In genomic region chr2:95734976-95735890, GRCh38 we compare ENCODE assay signal across 30 cellular contexts.
A peak's percentile ranks its signal among the peaks of the same experiment; 100 is the strongest.
DNase-seq lines count a peak whose midpoint lies in the region; ATAC-seq, FAIRE-seq and TF ChIP-seq lines count a peak whose summit lies in the region.
"Had no signal": no experiment of that assay in that cellular context is flagged by ENCODE, and none has a peak within 500 bp of the region (broad histone marks: within the 10 kb centered on the region; RNA-seq: fewer than 3 reads in every experiment).

No MANE protein-coding gene starts in this region.

- H3K9ac ChIP-seq in MM.1S (ENCODE audit: low read length): no peak overlapping the region
- no peak overlapping the region for H3K9ac ChIP-seq in GM12878 (ENCODE audit: control insufficient read depth, insufficient read depth, low read length)

- peak overlapping the region; percentile 29; the same call in 1 of the 2 replicates for H2AFZ ChIP-seq in MM.1S (ENCODE audit: low read length)
- no peak overlapping the region; the same call in 1 of the 2 replicates for H2AFZ ChIP-seq in GM12878 (ENCODE audit: control insufficient read depth, low read depth, low read length)

- no peaks in the 10 kb centered on the region for H3K79me2 ChIP-seq in MM.1S (ENCODE audit: low read length)
- H3K79me2 ChIP-seq in GM12878 (ENCODE audit: control insufficient read depth, insufficient read depth, low read length): no peaks in the 10 kb centered on the region

- in situ Hi-C loops in GM12878 (cut with MboI): loop anchor here (5.0 kb wide), 1 partner anchor 333 kb away; the partner anchor contains the start of gene FAHD2A

- no peaks in the 10 kb centered on the region for H4K20me1 ChIP-seq in MM.1S (ENCODE audit: insufficient read depth, low read length)
- no peaks in the 10 kb centered on the region for H4K20me1 ChIP-seq in GM12878 (ENCODE audit: control insufficient read depth, insufficient read depth)

- ATAC-seq in GM12878: peak; percentile 76
- ATAC-seq: activated CD8-positive, alpha-beta T cell treated with anti-CD3 and anti-CD28 coated beads, Interleukin-2, amount 10 ng/mL, durations not matched to agents 7 days and 5 days; stimulated activated effector memory CD8-positive, alpha-beta T cell treated with anti-CD3 and anti-CD28 coated beads, Interleukin-12 subunit alpha, Interleukin-12 subunit beta, amount 100 ng/mL, for 72 hours; upper lobe of right lung had no signal

- 40% methylated on average over 8 of the region's 8 CpGs for WGBS in GM12878 (ENCODE audit: insufficient coverage, insufficient replicate concordance, low lambda C conversion rate, missing lambda C conversion rate)

- no peak for TF ChIP-seq CTCF in MM.1S (IDR thresholded peaks at IDR 0.05; ENCODE audit: low read length)
- TF ChIP-seq CTCF in GM12878 (IDR thresholded peaks at IDR 0.05 in 2 of 3, conservative IDR thresholded peaks at IDR 0.05 in 1 of 3; ENCODE audit: control insufficient read depth in 2 of 3, extremely low read depth in 1 of 3, insufficient read depth in 1 of 3, low read depth in 3 of 3, low read length in 3 of 3): no peak

- POLR2A ChIA-PET in GM12878 (lab: Charles Lee): no interaction called here

- no peak for TF ChIP-seq RAD21 in GM12878 (IDR thresholded peaks at IDR 0.05; ENCODE audit: insufficient read depth, low read depth, low read length)

- H3K27ac ChIP-seq in MM.1S (ENCODE audit: low read length) (no peak overlapping the region), GM12878 (ENCODE audit: control insufficient read depth, insufficient read depth) (no peak overlapping the region)
- H3K27ac ChIP-seq: ascending aorta, cardiac muscle cell, esophagus squamous epithelium, sigmoid colon, SJSA1, upper lobe of right lung had no signal

- SMC1A ChIA-PET in GM12878 (lab: Charles Lee; ENCODE audit: uncharacterized antibody, unreplicated experiment): no interaction called here

- TF ChIP-seq POLR2A in GM12892 (IDR thresholded peaks at IDR 0.05; ENCODE audit: low read depth, low read length): no peak
- no peak for TF ChIP-seq POLR2A in GM12878 (IDR thresholded peaks at IDR 0.05; ENCODE audit: low read depth, low read length)

- H3K4me2 ChIP-seq in MM.1S (ENCODE audit: low read depth, low read length) (peak overlapping the region; percentile 16; the same call in 1 of the 2 replicates), GM12878 (ENCODE audit: control insufficient read depth, insufficient read depth) (no peak overlapping the region)

- TF ChIP-seq EP300 in GM12878 (IDR thresholded peaks at IDR 0.05; ENCODE audit: borderline replicate concordance in 1 of 2, control insufficient read depth in 1 of 2, low read depth in 2 of 2, low read length in 2 of 2): no peak

- peaks cover 13% of the 10 kb centered on the region for H3K4me1 ChIP-seq in MM.1S (ENCODE audit: low read length)
- H3K4me1 ChIP-seq in GM12878 (ENCODE audit: control insufficient read depth, insufficient read depth, low read length): no peaks in the 10 kb centered on the region
- H3K4me1 ChIP-seq: ascending aorta, esophagus squamous epithelium, HAP-1, heart right ventricle, sigmoid colon, SJSA1, upper lobe of right lung had no signal

- FAIRE-seq in GM12892 (lab: Jason Lieb, UNC) (peak; percentile 53), GM12878 (lab: Jason Lieb, UNC) (no peak)
- FAIRE-seq: D721Med, RCC 7860 had no signal

- intact Hi-C loops in GM12878 (cut with micrococcal nuclease; ENCODE audit: unreplicated experiment): no loop called here

- no TSS peak for BruUV-seq in GM12878 (replicated peaks; lab: Mats Ljungman, UMichigan)

- H3K27me3 ChIP-seq in MM.1S (replicated peaks; ENCODE audit: insufficient read depth, low read length): no peaks in the 10 kb centered on the region
- no peaks in the 10 kb centered on the region; a peak in 1 of 4 replicates for H3K27me3 ChIP-seq in GM12878 (replicated peaks in 1 of 2; ENCODE audit: control insufficient read depth in 2 of 2, insufficient read depth in 2 of 2, low read length in 1 of 2)
- H3K27me3 ChIP-seq: ascending aorta, cardiac muscle cell, upper lobe of right lung had no signal

- CTCF ChIA-PET in GM12878 (lab: Yijun Ruan, JAX): interaction anchor here (1.0 kb wide), 1 partner anchor 346 kb away, joined by 3 read pairs; no protein-coding TSS in a partner anchor

- DNase-seq in GM12892 (ENCODE audit: insufficient read length) (no peak), MM.1S (no peak), GM12878 (ENCODE audit: low read depth, low spot score) (no peak), pons (ENCODE audit: low spot score) (peak; percentile 74), cerebellar nuclear complex (lab: John Stamatoyannopoulos, UW) (no peak), A172 (ENCODE audit: low spot score) (no peak), SW 1271 (lab: John Stamatoyannopoulos, UW) (no peak)
- DNase-seq: activated CD4-positive, alpha-beta T cell treated with anti-CD3 and anti-CD28 coated beads for 1 hour; activated CD8-positive, alpha-beta T cell treated with anti-CD3 and anti-CD28 coated beads, Interleukin-2, amount 10 ng/mL, durations not matched to agents 7 days and 5 days; activated effector memory CD4-positive, alpha-beta T cell treated with anti-CD3 and anti-CD28 coated beads, Interleukin-2, amount 50 U/mL, for 16 hours; activated naive CD8-positive, alpha-beta T cell treated with anti-CD3 and anti-CD28 coated beads for 36 hours; CD4-positive, alpha-beta T cell; endodermal cell; esophagus squamous epithelium; foreskin melanocyte; heart right ventricle; KG1; mesenchymal stem cell; NCI-H1694 treated with DMSO at 0.1 percent for 48 hours; NCI-H510A; sigmoid colon; stimulated activated CD4-positive, alpha-beta T cell treated with anti-CD3 and anti-CD28 coated beads, Interleukin-4, amount 100 ng/mL, for 24 hours; upper lobe of right lung had no signal

- no peaks in the 10 kb centered on the region for H3K36me3 ChIP-seq in MM.1S (replicated peaks; ENCODE audit: insufficient read depth, low read length)
- no peaks in the 10 kb centered on the region for H3K36me3 ChIP-seq in GM12878 (ENCODE audit: control insufficient read depth in 2 of 2, insufficient read depth in 2 of 2, low read length in 1 of 2)
- H3K36me3 ChIP-seq: ascending aorta, cardiac muscle cell, esophagus squamous epithelium, HAP-1, heart right ventricle, sigmoid colon, SJSA1, upper lobe of right lung had no signal

- no peak overlapping the region for H3K4me3 ChIP-seq in MM.1S (ENCODE audit: low read length)
- H3K4me3 ChIP-seq in GM12878: no peak overlapping the region
- H3K4me3 ChIP-seq: ascending aorta, cardiac muscle cell, esophagus squamous epithelium, HAP-1, heart right ventricle, sigmoid colon, SJSA1, upper lobe of right lung had no signal

- RAD21 ChIA-PET in GM12878 (lab: Charles Lee; ENCODE audit: unreplicated experiment): no interaction called here

- H3K9me2 ChIP-seq in MM.1S (replicated peaks; ENCODE audit: insufficient read depth, low read length): no peaks in the 10 kb centered on the region

- H3K9me3 ChIP-seq in MM.1S (replicated peaks; ENCODE audit: insufficient read depth, low read length) (no peaks in the 10 kb centered on the region), GM12878 (replicated peaks; ENCODE audit: control insufficient read depth, insufficient read depth, low read length) (no peaks in the 10 kb centered on the region)
- H3K9me3 ChIP-seq: ascending aorta, esophagus squamous epithelium, HAP-1, heart right ventricle, sigmoid colon, SJSA1, upper lobe of right lung had no signal

- H3F3A ChIP-seq in MM.1S (ENCODE audit: insufficient read depth, low read length): no peaks in the 10 kb centered on the region

TF ChIP-seq in GM12878, 131 proteins besides CTCF, POLR2A, EP300 and RAD21 (continues in another document):
- no peak for TF ChIP-seq FOXM1 (IDR thresholded peaks at IDR 0.05; ENCODE audit: low read depth, low read length)
- TF ChIP-seq RUNX3 (IDR thresholded peaks at IDR 0.05; ENCODE audit: low read length): no peak
- no peak for TF ChIP-seq RCOR1 (conservative IDR thresholded peaks at IDR 0.05; ENCODE audit: low read depth, low read length)
- TF ChIP-seq, protein P1, sequence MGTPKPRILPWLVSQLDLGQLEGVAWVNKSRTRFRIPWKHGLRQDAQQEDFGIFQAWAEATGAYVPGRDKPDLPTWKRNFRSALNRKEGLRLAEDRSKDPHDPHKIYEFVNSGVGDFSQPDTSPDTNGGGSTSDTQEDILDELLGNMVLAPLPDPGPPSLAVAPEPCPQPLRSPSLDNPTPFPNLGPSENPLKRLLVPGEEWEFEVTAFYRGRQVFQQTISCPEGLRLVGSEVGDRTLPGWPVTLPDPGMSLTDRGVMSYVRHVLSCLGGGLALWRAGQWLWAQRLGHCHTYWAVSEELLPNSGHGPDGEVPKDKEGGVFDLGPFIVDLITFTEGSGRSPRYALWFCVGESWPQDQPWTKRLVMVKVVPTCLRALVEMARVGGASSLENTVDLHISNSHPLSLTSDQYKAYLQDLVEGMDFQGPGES (IDR thresholded peaks at IDR 0.05): no peak
- no peak for TF ChIP-seq YY1 (IDR thresholded peaks at IDR 0.05; ENCODE audit: low read depth, low read length)
- no peak for TF ChIP-seq BHLHE40 (IDR thresholded peaks at IDR 0.05; ENCODE audit: borderline replicate concordance in 1 of 2, low read depth in 2 of 2, low read length in 1 of 2)
- TF ChIP-seq CHD1 (IDR thresholded peaks at IDR 0.05; ENCODE audit: low read depth, low read length): no peak
- TF ChIP-seq ATF2 (IDR thresholded peaks at IDR 0.05; ENCODE audit: low read length): 0 out of 2 replicates have a peak, but pooled peaks have one; percentile 1
- TF ChIP-seq FOS (IDR thresholded peaks at IDR 0.05; ENCODE audit: borderline replicate concordance, extremely low read depth, insufficient read length): no peak
- TF ChIP-seq BMI1 (IDR thresholded peaks at IDR 0.05; ENCODE audit: borderline replicate concordance): no peak
